Comparison of ENCODE assay signal across 17 cellular contexts in genomic region chr3:50378024-50378423, GRCh38.
"Had no signal": no experiment of that assay in that cellular context is flagged by ENCODE, and none has a peak within 500 bp of the region (broad histone marks: within the 10 kb centered on the region; RNA-seq: fewer than 3 reads in every experiment).

No MANE protein-coding gene starts in this region.

- DNase-seq: foreskin melanocyte; head of caudate nucleus; kidney glomerular epithelial cell; naive thymus-derived CD4-positive, alpha-beta T cell; nephron progenitor cell; psoas muscle; retina; right lobe of liver; spleen; stimulated activated CD4-positive, alpha-beta T cell treated with anti-CD3 and anti-CD28 coated beads, Interleukin-15, amount 100 ng/mL, for 24 hours; stimulated activated CD4-positive, alpha-beta T cell treated with anti-CD3 and anti-CD28 coated beads, Interleukin-1b, Interleukin-23, amount 100 ng/mL, for 48 hours; stimulated activated CD4-positive, alpha-beta T cell treated with anti-CD3 and anti-CD28 coated beads, Interleukin-4, amount 100 ng/mL, for 24 hours; stimulated activated naive B cell treated with anti-CD40 and anti-IgM and Interleukin-4, amounts not matched to agents 10 μg/mL and 1 μg/mL and 100 μg/mL, for 72 hours; stimulated activated naive CD8-positive, alpha-beta T cell treated with anti-CD3 and anti-CD28 coated beads, Interleukin-15, amount 100 ng/mL, for 72 hours; substantia nigra; transverse colon had no signal

- H3K9me3 Mint-ChIP-seq: dendritic cell treated with granulocyte-macrophage colony-stimulating factor and Interleukin-4, amounts not matched to agents 40 ng/mL and 50 ng/mL, for 4 days; naive thymus-derived CD4-positive, alpha-beta T cell; nephron progenitor cell; stimulated activated naive B cell treated with anti-CD40 and anti-IgM and Interleukin-4, amounts not matched to agents 10 μg/mL and 1 μg/mL and 100 μg/mL, for 72 hours; stimulated activated naive CD8-positive, alpha-beta T cell treated with anti-CD3 and anti-CD28 coated beads, Interleukin-15, amount 100 ng/mL, for 72 hours had no signal

- H3K27ac Mint-ChIP-seq: dendritic cell treated with granulocyte-macrophage colony-stimulating factor and Interleukin-4, amounts not matched to agents 40 ng/mL and 50 ng/mL, for 4 days; naive thymus-derived CD4-positive, alpha-beta T cell; nephron progenitor cell; stimulated activated naive B cell treated with anti-CD40 and anti-IgM and Interleukin-4, amounts not matched to agents 10 μg/mL and 1 μg/mL and 100 μg/mL, for 72 hours had no signal

- H3K4me3 Mint-ChIP-seq: dendritic cell treated with granulocyte-macrophage colony-stimulating factor and Interleukin-4, amounts not matched to agents 40 ng/mL and 50 ng/mL, for 4 days; naive thymus-derived CD4-positive, alpha-beta T cell; nephron progenitor cell; stimulated activated naive B cell treated with anti-CD40 and anti-IgM and Interleukin-4, amounts not matched to agents 10 μg/mL and 1 μg/mL and 100 μg/mL, for 72 hours; stimulated activated naive CD8-positive, alpha-beta T cell treated with anti-CD3 and anti-CD28 coated beads, Interleukin-15, amount 100 ng/mL, for 72 hours had no signal

- H3K27me3 Mint-ChIP-seq: naive thymus-derived CD4-positive, alpha-beta T cell; stimulated activated naive CD8-positive, alpha-beta T cell treated with anti-CD3 and anti-CD28 coated beads, Interleukin-15, amount 100 ng/mL, for 72 hours had no signal

- ATAC-seq: naive thymus-derived CD4-positive, alpha-beta T cell; psoas muscle; right lobe of liver; stimulated activated naive B cell treated with anti-CD40 and anti-IgM and Interleukin-4, amounts not matched to agents 10 μg/mL and 1 μg/mL and 100 μg/mL, for 72 hours; stimulated activated naive CD8-positive, alpha-beta T cell treated with anti-CD3 and anti-CD28 coated beads, Interleukin-15, amount 100 ng/mL, for 72 hours had no signal

- H3K36me3 Mint-ChIP-seq: naive thymus-derived CD4-positive, alpha-beta T cell; stimulated activated naive B cell treated with anti-CD40 and anti-IgM and Interleukin-4, amounts not matched to agents 10 μg/mL and 1 μg/mL and 100 μg/mL, for 72 hours had no signal
